8 cellular contexts compared by ENCODE assay signal in the genomic region with DNA sequence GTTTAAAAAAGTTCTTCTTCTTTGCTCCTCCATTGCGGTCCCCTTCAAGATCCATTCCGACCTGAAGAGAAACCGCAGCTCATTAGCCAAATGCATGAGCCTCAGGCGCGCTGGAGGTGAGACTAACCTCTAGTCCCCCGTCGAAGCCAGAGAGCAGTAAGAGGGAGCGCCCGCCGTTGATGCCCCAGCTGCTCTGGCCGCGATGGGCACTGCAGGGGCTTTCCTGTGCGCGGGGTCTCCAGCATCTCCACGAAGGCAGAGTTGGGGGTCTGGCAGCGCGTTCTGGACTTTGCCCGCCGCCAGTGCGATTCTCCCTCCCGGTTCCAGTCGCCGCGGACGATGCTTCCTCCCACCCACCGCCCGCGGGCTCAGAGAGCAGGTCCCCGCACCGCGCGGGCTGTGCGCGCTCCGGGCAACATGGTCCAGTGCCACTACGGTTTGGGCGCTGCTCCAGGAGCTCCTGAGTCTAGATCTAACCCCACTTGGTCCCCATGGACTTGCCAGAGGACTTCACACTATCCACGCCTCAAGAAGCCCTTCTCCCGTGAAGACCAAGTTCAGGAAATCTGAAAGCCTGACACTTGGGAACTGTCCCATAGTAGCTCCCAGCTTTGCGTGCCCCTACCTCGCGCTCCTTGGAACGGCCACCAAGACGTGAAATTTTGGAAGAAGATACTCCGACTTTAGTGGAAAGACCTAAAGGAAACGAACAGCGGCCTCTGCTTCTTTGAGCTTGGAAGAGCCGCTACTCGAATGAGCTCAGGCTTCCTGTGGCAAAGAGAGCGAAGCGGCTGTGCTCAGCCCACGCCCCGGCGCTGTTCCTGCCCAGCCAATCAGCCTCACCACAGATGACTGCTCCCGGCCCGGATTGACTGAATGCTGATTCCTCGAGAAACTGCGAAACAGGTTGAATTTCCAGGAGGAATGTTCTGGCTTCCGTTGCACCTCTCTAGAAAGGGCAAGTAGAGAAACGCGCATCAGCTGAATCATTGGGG. TPM values are rescaled to one million over a fixed set of nuclear protein-coding genes. Genes with fewer than 3 reads are reported as not detected.
DNase-seq lines count a peak whose midpoint lies in the region; ATAC-seq, FAIRE-seq and TF ChIP-seq lines count a peak whose summit lies in the region.

TSS of gene ABCB1 (minus strand) at position 755 of the 995 bp plus-strand sequence. CDS start at position 55, 700 bp downstream.

- H3K27me3 ChIP-seq in H7 (ENCODE audit: control insufficient read depth, insufficient read depth, low read length), result peaks cover 33% of the 10 kb centered on the region

- H3K4me1 Mint-ChIP-seq in activated CD8-positive, alpha-beta memory T cell treated with anti-CD3 and anti-CD28 coated beads, Interleukin-2, amount 10 ng/mL, durations not matched to agents 7 days and 5 days, result peaks cover 30% of the 10 kb centered on the region

- no peaks in the 10 kb centered on the region for H3K9me3 Mint-ChIP-seq in activated CD8-positive, alpha-beta memory T cell treated with anti-CD3 and anti-CD28 coated beads, Interleukin-2, amount 10 ng/mL, durations not matched to agents 7 days and 5 days (ENCODE audit: low read depth)

- FAIRE-seq in D721Med (lab: Jason Lieb, UNC), result no peak

- TF ChIP-seq CTCF in GM12875 (IDR thresholded peaks at IDR 0.05; ENCODE audit: borderline replicate concordance, insufficient read depth, low read depth, low read length) (no peak), epithelial cell of proximal tubule (conservative IDR thresholded peaks at IDR 0.05; ENCODE audit: low read depth, low read length) (no peak), D721Med (IDR thresholded peaks at IDR 0.05; ENCODE audit: insufficient read depth, missing control alignments) (no peak)

- H3K27ac Mint-ChIP-seq in activated CD8-positive, alpha-beta memory T cell treated with anti-CD3 and anti-CD28 coated beads, Interleukin-2, amount 10 ng/mL, durations not matched to agents 7 days and 5 days, result peak within 1 kb of the TSS; percentile 85

- ATAC-seq in activated CD8-positive, alpha-beta memory T cell treated with anti-CD3 and anti-CD28 coated beads, Interleukin-2, amount 10 ng/mL, durations not matched to agents 7 days and 5 days, result peak; percentile 88

- CTCF ChIA-PET in activated CD8-positive, alpha-beta memory T cell treated with anti-CD3 and anti-CD28 coated beads, Interleukin-2, amount 10 ng/mL, durations not matched to agents 7 days and 5 days (lab: Charles Lee), result interaction anchor here (0.7 to 1.3 kb wide), 7 partner anchors 11 to 278 kb away, joined by 3 to 6 read pairs (median 3); no protein-coding TSS in a partner anchor

- DNase-seq in H7 (peak; percentile 78), NCI-H1930 (lab: John Stamatoyannopoulos, UW) (peak; percentile 22 to 34), epithelial cell of proximal tubule (ENCODE audit: low read depth) (peak; percentile 56), middle frontal gyrus (ENCODE audit: extremely low spot score, low spot score) (peak; percentile 27), D721Med (ENCODE audit: insufficient read length, low spot score) (no peak)
- peak; percentile 70 for DNase-seq in activated CD8-positive, alpha-beta memory T cell treated with anti-CD3 and anti-CD28 coated beads, Interleukin-2, amount 10 ng/mL, durations not matched to agents 7 days and 5 days
- DNase-seq in stimulated activated CD8-positive, alpha-beta memory T cell treated with anti-CD3 and anti-CD28 coated beads, Interleukin-7, amount 100 ng/mL, for 24 hours (ENCODE audit: low read depth), result peak; percentile 8

- peak within 1 kb of the TSS; percentile 75 for H3K4me3 Mint-ChIP-seq in activated CD8-positive, alpha-beta memory T cell treated with anti-CD3 and anti-CD28 coated beads, Interleukin-2, amount 10 ng/mL, durations not matched to agents 7 days and 5 days

- no peaks in the 10 kb centered on the region for H3K36me3 ChIP-seq in H7 (replicated peaks; ENCODE audit: control insufficient read depth, insufficient read depth, low read length)

- peaks cover 1% of the 10 kb centered on the region for H3K36me3 Mint-ChIP-seq in activated CD8-positive, alpha-beta memory T cell treated with anti-CD3 and anti-CD28 coated beads, Interleukin-2, amount 10 ng/mL, durations not matched to agents 7 days and 5 days

- peak within 1 kb of the TSS; percentile 50 for H3K4me3 ChIP-seq in GM12875 (ENCODE audit: low read depth, low read length)
- peak within 1 kb of the TSS; percentile 12 for H3K4me3 ChIP-seq in H7 (ENCODE audit: insufficient read depth, low read depth, low read length)
- H3K4me3 ChIP-seq in epithelial cell of proximal tubule (ENCODE audit: low read depth, low read length), result peak within 1 kb of the TSS; percentile 77

- peaks cover 23% of the 10 kb centered on the region for H3K27me3 Mint-ChIP-seq in activated CD8-positive, alpha-beta memory T cell treated with anti-CD3 and anti-CD28 coated beads, Interleukin-2, amount 10 ng/mL, durations not matched to agents 7 days and 5 days

RNA-seq across cellular contexts. Expression of gene ABCB1, which starts in this region (rescaled TPM):
- not detected in 2 replicates for total RNA-seq in H7 (2014; rRNA removed; shearing (Covaris generic))
- total RNA-seq in activated CD8-positive, alpha-beta memory T cell treated with anti-CD3 and anti-CD28 coated beads, Interleukin-2, amount 10 ng/mL, durations not matched to agents 7 days and 5 days, result 10 to 100 TPM; 15.1 to 15.7 TPM
- total RNA-seq in epithelial cell of proximal tubule, result 9.3 and 13.3 TPM in 2 replicates

Comparison
In these comparisons a context has a peak if more than half of its experiments do, and no peak if none do; other contexts are left out.
1. Peak in DNase-seq and H3K4me3 ChIP-seq in H7; RNA of the gene not detected or under 1 TPM.
2. H3K4me3 ChIP-seq: peak in every context shown above with its lines; median percentile 77 in epithelial cell of proximal tubule; 50 in GM12875; 12 in H7.